ENCODE assay signal across 17 cellular contexts in genomic region chr6:25966707-25967106, GRCh38. TPM values are rescaled to one million over a fixed set of nuclear protein-coding genes. Genes with fewer than 3 reads are reported as not detected.
DNase-seq lines count a peak whose midpoint lies in the region; ATAC-seq and TF ChIP-seq lines count a peak whose summit lies in the region.
"Had no signal": no experiment of that assay in that cellular context is flagged by ENCODE, and none has a peak within 500 bp of the region (broad histone marks: within the 10 kb centered on the region; RNA-seq: fewer than 3 reads in every experiment).

No MANE protein-coding gene starts in this region.

- POLR2A ChIA-PET in CD4-positive, alpha-beta memory T cell (lab: Charles Lee; ENCODE audit: partially characterized antibody) = interaction anchor here (0.9 to 6.7 kb wide), 3 partner anchors 13 to 54 kb away, joined by 4 to 28 read pairs (median 4); a partner anchor contains a TSS

- no peaks in the 10 kb centered on the region for H3K9me3 Mint-ChIP-seq in CD4-positive, alpha-beta memory T cell
- no peaks in the 10 kb centered on the region for H3K9me3 Mint-ChIP-seq in activated naive CD8-positive, alpha-beta T cell (ENCODE audit: low read depth)
- H3K9me3 Mint-ChIP-seq in natural killer cell = no peaks in the 10 kb centered on the region
- H3K9me3 Mint-ChIP-seq: brain had no signal

- H3K36me3 ChIP-seq in CD4-positive, alpha-beta memory T cell (ENCODE audit: insufficient read depth, low read length) = peaks cover 39% of the 10 kb centered on the region
- H3K36me3 ChIP-seq in HUES48 (ENCODE audit: control insufficient read depth, insufficient read depth, low read length) (peaks cover 23% of the 10 kb centered on the region), tibial artery (peaks cover 28 to 47% (median 40%) of the 10 kb centered on the region in 3 donors)
- H3K36me3 ChIP-seq: prostate gland had no signal

- no peaks in the 10 kb centered on the region for H3K27me3 ChIP-seq in CD4-positive, alpha-beta memory T cell (ENCODE audit: insufficient read depth, low read length)
- H3K27me3 ChIP-seq in HUES48 (ENCODE audit: control insufficient read depth, insufficient read depth, low read length) (no peaks in the 10 kb centered on the region), tibial artery (no peaks in the 10 kb centered on the region)
- H3K27me3 ChIP-seq: gastrocnemius medialis had no signal

- no peaks in the 10 kb centered on the region for H3K27me3 Mint-ChIP-seq in CD4-positive, alpha-beta memory T cell
- no peaks in the 10 kb centered on the region for H3K27me3 Mint-ChIP-seq in activated naive CD8-positive, alpha-beta T cell
- no peaks in the 10 kb centered on the region for H3K27me3 Mint-ChIP-seq in natural killer cell (ENCODE audit: low read depth in 2 of 2)

- no peak overlapping the region for H3K27ac ChIP-seq in CD4-positive, alpha-beta memory T cell (ENCODE audit: low read depth, low read length)
- H3K27ac ChIP-seq in HUES48 (ENCODE audit: low read depth, low read length) (no peak overlapping the region), tibial artery (no peak overlapping the region)
- H3K27ac ChIP-seq: gastrocnemius medialis, prostate gland had no signal

- H3K27ac Mint-ChIP-seq in CD4-positive, alpha-beta memory T cell = peak overlapping the region; percentile 11 to 82 (median 62)
- H3K27ac Mint-ChIP-seq in activated naive CD8-positive, alpha-beta T cell = peak overlapping the region; percentile 64
- H3K27ac Mint-ChIP-seq in natural killer cell = peak overlapping the region; percentile 62 to 76
- H3K27ac Mint-ChIP-seq: brain had no signal

- peak overlapping the region in 1 of 2 donors; percentile 12 for H3K4me3 ChIP-seq in CD4-positive, alpha-beta memory T cell (ENCODE audit: low read length in 2 of 2)
- peak overlapping the region; percentile 26; the same call in 1 of the 2 replicates for H3K4me3 ChIP-seq in HUES48 (ENCODE audit: low read depth, low read length)
- peak overlapping the region in 1 of 2 donors; percentile 13 for H3K4me3 ChIP-seq in tibial artery
- H3K4me3 ChIP-seq: gastrocnemius medialis, mucosa of descending colon, prostate gland had no signal

- H3K9ac ChIP-seq in HUES48 (ENCODE audit: low read depth, low read length) = no peak overlapping the region

- DNase-seq in CD4-positive, alpha-beta memory T cell = no peak
- DNase-seq in natural killer cell (no peak), NCI-H1417 (lab: John Stamatoyannopoulos, UW) (no peak), tibial artery (no peak)
- DNase-seq: gastrocnemius medialis; GF-D8; H7; mucosa of descending colon; NCI-H2081; NCI-H748 treated with DMSO at 0.1 percent for 48 hours; stimulated activated CD4-positive, alpha-beta T cell treated with anti-CD3 and anti-CD28 coated beads, Interleukin-4, amount 100 ng/mL, for 1 hour; stimulated activated naive CD4-positive, alpha-beta T cell treated with Interleukin-2 at 50 U/mL for 16 hours had no signal

- no peak for ATAC-seq in natural killer cell
- no peak for ATAC-seq in HG03565 (IDR thresholded peaks at IDR 0.05; ENCODE audit: unreplicated experiment)
- ATAC-seq: gastrocnemius medialis, mucosa of descending colon had no signal

- peaks cover 59 to 63% of the 10 kb centered on the region in 2 donors for H3K36me3 Mint-ChIP-seq in CD4-positive, alpha-beta memory T cell
- H3K36me3 Mint-ChIP-seq in activated naive CD8-positive, alpha-beta T cell = peaks cover 30% of the 10 kb centered on the region
- peaks cover 33% of the 10 kb centered on the region for H3K36me3 Mint-ChIP-seq in natural killer cell

- H3K9me3 ChIP-seq in CD4-positive, alpha-beta memory T cell (ENCODE audit: control insufficient read depth in 1 of 2, low read length in 2 of 2) = no peaks in the 10 kb centered on the region
- H3K9me3 ChIP-seq in HUES48 (ENCODE audit: control insufficient read depth, insufficient read depth, low read length) = no peaks in the 10 kb centered on the region
- H3K9me3 ChIP-seq in tibial artery = no peaks in the 10 kb centered on the region
- H3K9me3 ChIP-seq: gastrocnemius medialis, mucosa of descending colon, prostate gland had no signal

- intact Hi-C loops in CD4-positive, alpha-beta memory T cell (cut with micrococcal nuclease) = no loop called here
- intact Hi-C loops in natural killer cell (cut with micrococcal nuclease) = no loop called here
- intact Hi-C loops in tibial artery (cut with DNase I; ENCODE audit: low total_unique reads) = no loop called here

- CTCF ChIA-PET in CD4-positive, alpha-beta memory T cell (lab: Charles Lee; ENCODE audit: partially characterized antibody) = interaction anchor here (0.7 to 2.8 kb wide), 5 partner anchors 26 to 53 kb away, joined by 3 to 22 read pairs (median 3); a partner anchor contains a TSS

- peak overlapping the region; percentile 62 to 87 (median 78) for H3K4me3 Mint-ChIP-seq in CD4-positive, alpha-beta memory T cell
- peak overlapping the region; percentile 76 for H3K4me3 Mint-ChIP-seq in activated naive CD8-positive, alpha-beta T cell
- peak overlapping the region; percentile 69 for H3K4me3 Mint-ChIP-seq in natural killer cell

- H3K4me1 ChIP-seq in CD4-positive, alpha-beta memory T cell (ENCODE audit: insufficient read depth, low read length) = peaks cover 72% of the 10 kb centered on the region
- peaks cover 40% of the 10 kb centered on the region for H3K4me1 ChIP-seq in HUES48 (ENCODE audit: control insufficient read depth, insufficient read depth, low read length)
- peaks cover 0 to 88% (median 68%) of the 10 kb centered on the region in 4 donors for H3K4me1 ChIP-seq in tibial artery

- peaks cover 61 to 91% (median 77%) of the 10 kb centered on the region in 4 donors for H3K4me1 Mint-ChIP-seq in CD4-positive, alpha-beta memory T cell
- peaks cover 82% of the 10 kb centered on the region for H3K4me1 Mint-ChIP-seq in activated naive CD8-positive, alpha-beta T cell (ENCODE audit: low read depth)
- H3K4me1 Mint-ChIP-seq in natural killer cell = peaks cover 78 to 83% of the 10 kb centered on the region in 2 donors

- no peak for TF ChIP-seq CTCF in natural killer cell (IDR thresholded peaks at IDR 0.05)
- no peak for TF ChIP-seq CTCF in tibial artery (IDR thresholded peaks at IDR 0.05)

RNA-seq across cellular contexts. Expression of gene TRIM38, which starts 4.1 kb away (rescaled TPM):
- total RNA-seq in CD4-positive, alpha-beta memory T cell = 10 to 100 TPM; 37.7 TPM
- 10 to 100 TPM in 1 of 2 donors, 1 to 10 TPM in 1; 4.5 to 10.0 TPM for polyA plus RNA-seq in CD4-positive, alpha-beta memory T cell
- total RNA-seq in natural killer cell = 10 to 100 TPM; 25.5 to 30.5 (median 27.1) TPM

RNA-seq across cellular contexts. Expression of gene SLC17A2, which starts 36.2 kb away (rescaled TPM):
- not detected for total RNA-seq in CD4-positive, alpha-beta memory T cell
- not detected for polyA plus RNA-seq in CD4-positive, alpha-beta memory T cell
- not detected for total RNA-seq in natural killer cell
- total RNA-seq: H7, mucosa of descending colon, prostate gland had no signal
